In the genomic region with DNA sequence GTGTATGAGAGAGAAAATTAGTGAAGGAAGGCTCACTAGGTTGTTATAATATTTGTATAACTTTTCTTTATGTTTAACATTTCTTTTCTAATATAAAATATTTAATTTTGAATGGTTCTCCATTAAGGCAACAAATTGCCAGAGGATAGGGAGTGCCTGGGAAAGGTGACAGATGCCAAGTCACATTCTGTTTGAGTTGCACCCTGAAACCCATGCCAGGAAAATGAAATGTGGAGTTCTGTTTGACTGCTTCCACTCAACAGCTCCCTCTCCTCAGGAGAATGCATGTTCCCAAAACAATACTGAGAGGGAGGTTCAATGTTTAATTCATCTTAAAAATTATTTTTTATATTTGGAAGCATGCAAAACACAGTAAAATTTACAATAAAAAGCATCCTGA, we compare ENCODE assay signal across 33 cellular contexts. TPM values are rescaled to one million over a fixed set of nuclear protein-coding genes. Genes with fewer than 3 reads are reported as not detected.
"Had no signal": no experiment of that assay in that cellular context is flagged by ENCODE, and none has a peak within 500 bp of the region (broad histone marks: within the 10 kb centered on the region; RNA-seq: fewer than 3 reads in every experiment).

No MANE protein-coding gene starts in this region.

- H3K4me3 ChIP-seq: ascending aorta, cardiac muscle cell had no signal

- H3K36me3 ChIP-seq: ascending aorta, cardiac muscle cell had no signal

- H3K27ac ChIP-seq: ascending aorta, cardiac muscle cell, VCaP had no signal

- H3K27me3 ChIP-seq: ascending aorta had no signal

- ATAC-seq: activated CD8-positive, alpha-beta T cell treated with anti-CD3 and anti-CD28 coated beads for 36 hours; activated naive CD4-positive, alpha-beta T cell treated with anti-CD3 and anti-CD28 coated beads, Interleukin-2, amount 50 U/mL, for 72 hours; activated T-cell treated with anti-CD3 and anti-CD28 coated beads, Interleukin-2, amount 50 U/mL, for 4 hours; activated T-cell treated with anti-CD3 and anti-CD28 coated beads, Interleukin-2, amount 50 U/mL, for 72 hours; activated T-helper 17 cell treated with anti-CD3 and anti-CD28 coated beads, Interleukin-2, amount 50 U/mL, for 72 hours had no signal

- H3K4me1 ChIP-seq: ascending aorta had no signal

- FAIRE-seq: bronchial epithelial cell, TTC549 had no signal

- H3K9me3 ChIP-seq: ascending aorta had no signal

- DNase-seq: activated B cell treated with CpG ODN at 0.5 μM for 24 hours; activated CD4-positive, alpha-beta memory T cell treated with anti-CD3 and anti-CD28 coated beads for 36 hours; activated CD4-positive, alpha-beta T cell treated with anti-CD3 and anti-CD28 coated beads for 4 hours; activated CD4-positive, alpha-beta T cell treated with anti-CD3 and anti-CD28 coated beads, Interleukin-2, amount 10 ng/mL, durations not matched to agents 24 days and 14 days; activated CD4-positive, alpha-beta T cell treated with anti-CD3 and anti-CD28 coated beads, Interleukin-2, amount 50 U/mL, for 1 hour; activated CD4-positive, alpha-beta T cell treated with anti-CD3 and anti-CD28 coated beads, Interleukin-2, amount 50 U/mL, for 4 hours; activated CD4-positive, CD25-positive, alpha-beta regulatory T cell treated with anti-CD3 and anti-CD28 coated beads, Interleukin-2, amount 50 U/mL, for 72 hours; activated CD8-positive, alpha-beta memory T cell treated with anti-CD3 and anti-CD28 coated beads, Interleukin-2, amount 50 U/mL, for 4 hours; activated CD8-positive, alpha-beta T cell treated with anti-CD3 and anti-CD28 coated beads for 36 hours; activated effector memory CD4-positive, alpha-beta T cell treated with anti-CD3 and anti-CD28 coated beads, Interleukin-2, amount 50 U/mL, for 16 hours; activated gamma-delta T cell treated with Interleukin-2 at 50 U/mL for 16 hours; activated naive CD4-positive, alpha-beta T cell; activated naive CD4-positive, alpha-beta T cell treated with anti-CD3 and anti-CD28 coated beads for 36 hours; activated naive CD4-positive, alpha-beta T cell treated with anti-CD3 and anti-CD28 coated beads, Interleukin-2, amount 50 U/mL, for 16 hours; activated naive CD8-positive, alpha-beta T cell treated with anti-CD3 and anti-CD28 coated beads for 36 hours; activated T-cell treated with anti-CD3 and anti-CD28 coated beads for 4 hours; activated T-cell treated with anti-CD3 and anti-CD28 coated beads, Interleukin-2, amount 50 U/mL, for 1 hour; activated T-cell treated with anti-CD3 and anti-CD28 coated beads, Interleukin-2, amount 50 U/mL, for 4 hours; activated T-cell treated with anti-CD3 and anti-CD28 coated beads, Interleukin-2, amount 50 U/mL, for 72 hours; amygdala; anterior cingulate cortex; caudate nucleus; cerebellar nuclear complex; T-helper 1 cell; T-helper 2 cell; T-helper 9 cell had no signal

RNA-seq across cellular contexts. Expression of gene TUBA8, which starts 33.5 kb away (rescaled TPM):
- total RNA-seq: ascending aorta had no signal
